Comparison of ENCODE assay signal across 10 cellular contexts in genomic region chr5:113246371-113246870, GRCh38.
DNase-seq lines count a peak whose midpoint lies in the region; ATAC-seq and TF ChIP-seq lines count a peak whose summit lies in the region.
"Had no signal": no experiment of that assay in that cellular context is flagged by ENCODE, and none has a peak within 500 bp of the region (broad histone marks: within the 10 kb centered on the region; RNA-seq: fewer than 3 reads in every experiment).

No MANE protein-coding gene starts in this region.

- H3K27me3 ChIP-seq in BLaER1 treated with 17β-estradiol and CSF1 and Interleukin-3, amounts not matched to agents 10 nM and 100 nM, result no peaks in the 10 kb centered on the region
- H3K27me3 ChIP-seq in PC-3 (ENCODE audit: low read length), result peaks cover 6% of the 10 kb centered on the region; the same call in 1 of the 2 replicates
- no peaks in the 10 kb centered on the region for H3K27me3 ChIP-seq in osteoblast (ENCODE audit: insufficient read depth, low read length)

- H2AFZ ChIP-seq in PC-3 (ENCODE audit: low read length) (no peak overlapping the region), osteoblast (ENCODE audit: low read length) (peak overlapping the region; percentile 35)

- TF ChIP-seq CTCF in PC-3 (conservative IDR thresholded peaks at IDR 0.05; ENCODE audit: low read depth, low read length) (no peak), foreskin fibroblast (IDR thresholded peaks at IDR 0.05; ENCODE audit: low read depth, low read length) (no peak), osteoblast (IDR thresholded peaks at IDR 0.05; ENCODE audit: extremely low read depth, low read depth, low read length) (no peak)

- no peaks in the 10 kb centered on the region; a peak in 1 of 22 replicates for H3K36me3 ChIP-seq in BLaER1 treated with 17β-estradiol and CSF1 and Interleukin-3, amounts not matched to agents 10 nM and 100 nM
- H3K36me3 ChIP-seq in PC-3 (ENCODE audit: low read depth, low read length) (no peaks in the 10 kb centered on the region), osteoblast (ENCODE audit: insufficient read depth, low read length) (no peaks in the 10 kb centered on the region)

- no peak for DNase-seq in PC-3
- peak; percentile 6 to 26 for DNase-seq in foreskin fibroblast
- peak; percentile 73 for DNase-seq in osteoblast (ENCODE audit: insufficient read length, low spot score, missing footprints)
- no peak for DNase-seq in COLO829 (ENCODE audit: low spot score)
- no peak for DNase-seq in activated T-cell treated with anti-CD3 and anti-CD28 coated beads, Interleukin-2, amount 50 U/mL, for 1 hour
- DNase-seq in ecto neural progenitor cell (ENCODE audit: low spot score), result no peak
- DNase-seq: effector CD8-positive, alpha-beta T cell; naive B cell had no signal

- intact Hi-C loops in PC-3 (cut with micrococcal nuclease), result no loop called here

- CTCF ChIA-PET in PC-3 (lab: Charles Lee), result no interaction called here

- H3F3A ChIP-seq in PC-3 (ENCODE audit: low read length, unreplicated experiment), result no peaks in the 10 kb centered on the region

- BruUV-seq in PC-3 (replicated peaks; lab: Mats Ljungman, UMichigan), result no TSS peak

- H3K4me1 ChIP-seq in BLaER1 treated with 17β-estradiol and CSF1 and Interleukin-3, amounts not matched to agents 10 nM and 100 nM, result peaks cover 0 to 34% (median 12%) of the 10 kb centered on the region in 10 experiments; a peak in 11 of 20 replicates
- H3K4me1 ChIP-seq in PC-3 (ENCODE audit: insufficient read depth, low read length) (0 out of 2 replicates have a peak, but pooled peaks cover 11% of the 10 kb centered on the region), osteoblast (ENCODE audit: insufficient read depth, low read length) (peaks cover 29% of the 10 kb centered on the region)

- peak overlapping the region in 2 of 11 experiments; percentile 4 to 17; a peak in 1 of 22 replicates for H3K9ac ChIP-seq in BLaER1 treated with 17β-estradiol and CSF1 and Interleukin-3, amounts not matched to agents 10 nM and 100 nM
- H3K9ac ChIP-seq in PC-3 (ENCODE audit: low read length), result no peak overlapping the region

- peaks cover 0 to 32% (median 0%) of the 10 kb centered on the region in 11 experiments; a peak in 7 of 22 replicates for H3K9me3 ChIP-seq in BLaER1 treated with 17β-estradiol and CSF1 and Interleukin-3, amounts not matched to agents 10 nM and 100 nM (replicated peaks in 1 of 11)
- no peaks in the 10 kb centered on the region for H3K9me3 ChIP-seq in PC-3 (ENCODE audit: low read length)
- H3K9me3 ChIP-seq in osteoblast (ENCODE audit: low read depth, low read length), result no peaks in the 10 kb centered on the region

- peak; percentile 25; the same call in 1 of the 2 replicates for ATAC-seq in PC-3
- no peak for ATAC-seq in HG03280 (IDR thresholded peaks at IDR 0.05; ENCODE audit: unreplicated experiment)

- no peaks in the 10 kb centered on the region for H4K20me1 ChIP-seq in BLaER1 treated with 17β-estradiol and CSF1 and Interleukin-3, amounts not matched to agents 10 nM and 100 nM
- H4K20me1 ChIP-seq in PC-3 (ENCODE audit: low read length) (no peaks in the 10 kb centered on the region), osteoblast (ENCODE audit: insufficient read depth, low read length) (no peaks in the 10 kb centered on the region)

- no peak overlapping the region; a peak in 1 of 20 replicates for H3K4me3 ChIP-seq in BLaER1 treated with 17β-estradiol and CSF1 and Interleukin-3, amounts not matched to agents 10 nM and 100 nM
- H3K4me3 ChIP-seq in PC-3 (ENCODE audit: low read length), result no peak overlapping the region
- H3K4me3 ChIP-seq in foreskin fibroblast (ENCODE audit: low read depth in 1 of 2, low read length in 2 of 2), result peak overlapping the region in 1 of 2 donors; percentile 17
- H3K4me3 ChIP-seq in osteoblast (ENCODE audit: insufficient read depth, low read length), result peak overlapping the region; percentile 41

- H3K27ac ChIP-seq in BLaER1 treated with 17β-estradiol and CSF1 and Interleukin-3, amounts not matched to agents 10 nM and 100 nM, result peak overlapping the region in 6 of 11 experiments; percentile 11 to 67 (median 48); a peak in 9 of 22 replicates
- H3K27ac ChIP-seq in PC-3 (ENCODE audit: low read length), result no peak overlapping the region
- H3K27ac ChIP-seq in osteoblast (ENCODE audit: low read depth, low read length), result peak overlapping the region; percentile 90

- H3K4me2 ChIP-seq in BLaER1 treated with 17β-estradiol and CSF1 and Interleukin-3, amounts not matched to agents 10 nM and 100 nM, result peak overlapping the region in 6 of 11 experiments; percentile 23 to 77 (median 66); a peak in 11 of 22 replicates
- H3K4me2 ChIP-seq in PC-3 (ENCODE audit: low read length), result no peak overlapping the region
- H3K4me2 ChIP-seq in osteoblast (ENCODE audit: insufficient read depth, low read length), result peak overlapping the region; percentile 74

- H3K9me2 ChIP-seq in PC-3 (replicated peaks; ENCODE audit: low read length), result no peaks in the 10 kb centered on the region

- POLR2A ChIA-PET in PC-3 (lab: Charles Lee; ENCODE audit: unreplicated experiment), result no interaction called here

- H3K79me2 ChIP-seq in PC-3 (ENCODE audit: low read length) (no peaks in the 10 kb centered on the region), osteoblast (ENCODE audit: insufficient read depth, low read length) (no peaks in the 10 kb centered on the region)

Comparison
In these comparisons a context has a peak if more than half of its experiments do, and no peak if none do; other contexts are left out.
1. DNase-seq: peak in foreskin fibroblast (2 of 2) and osteoblast (single experiment); none in PC-3 (single experiment), COLO829 (single experiment), activated T-cell treated with anti-CD3 and anti-CD28 coated beads, Interleukin-2, amount 50 U/mL, for 1 hour (single experiment) and ecto neural progenitor cell (single experiment).